ENCODE assay signal across 1 cellular context in the genomic region with DNA sequence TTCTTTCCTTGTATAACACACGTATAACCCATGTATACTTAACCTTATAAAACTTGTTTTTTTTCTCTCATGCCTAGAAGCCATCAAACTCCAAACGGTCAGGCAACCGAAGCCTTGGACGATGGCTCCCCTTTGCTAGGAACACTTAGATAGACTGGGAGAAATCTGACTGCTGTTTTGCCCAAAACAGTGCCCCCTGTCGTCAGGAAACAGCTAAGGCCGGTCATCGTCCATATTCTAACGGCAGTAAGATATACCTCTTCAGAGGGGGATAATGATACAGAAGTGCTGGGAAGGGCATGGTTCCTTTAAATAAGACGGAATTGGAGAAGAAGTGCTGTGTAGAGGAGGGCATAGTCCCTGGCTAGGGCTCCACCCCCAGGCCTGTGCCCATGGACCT.
A peak's percentile ranks its signal among the peaks of the same experiment; 100 is the strongest.
TF ChIP-seq lines count a peak whose summit lies in the region.

No MANE protein-coding gene starts in this region.

TF ChIP-seq in K562, 482 proteins besides CTCF, POLR2A, EP300 and RAD21 (continued from another document):
- TF ChIP-seq ZNF316 (IDR thresholded peaks at IDR 0.05) (no peak), KDM2B (CRISPR knock-in tag; IDR thresholded peaks at IDR 0.05) (no peak), NEUROD1 (IDR thresholded peaks at IDR 0.05; ENCODE audit: borderline replicate concordance, low read depth, low read length, partially characterized antibody) (no peak), TEAD1 (CRISPR knock-in tag; IDR thresholded peaks at IDR 0.05) (no peak), YBX1 (IDR thresholded peaks at IDR 0.05) (no peak), CREB1 (IDR thresholded peaks at IDR 0.05) (no peak), CREB1 (CRISPR knock-in tag; IDR thresholded peaks at IDR 0.05) (no peak), ZNF551 (CRISPR knock-in tag; IDR thresholded peaks at IDR 0.05) (no peak)
- TF ChIP-seq, protein P1, sequence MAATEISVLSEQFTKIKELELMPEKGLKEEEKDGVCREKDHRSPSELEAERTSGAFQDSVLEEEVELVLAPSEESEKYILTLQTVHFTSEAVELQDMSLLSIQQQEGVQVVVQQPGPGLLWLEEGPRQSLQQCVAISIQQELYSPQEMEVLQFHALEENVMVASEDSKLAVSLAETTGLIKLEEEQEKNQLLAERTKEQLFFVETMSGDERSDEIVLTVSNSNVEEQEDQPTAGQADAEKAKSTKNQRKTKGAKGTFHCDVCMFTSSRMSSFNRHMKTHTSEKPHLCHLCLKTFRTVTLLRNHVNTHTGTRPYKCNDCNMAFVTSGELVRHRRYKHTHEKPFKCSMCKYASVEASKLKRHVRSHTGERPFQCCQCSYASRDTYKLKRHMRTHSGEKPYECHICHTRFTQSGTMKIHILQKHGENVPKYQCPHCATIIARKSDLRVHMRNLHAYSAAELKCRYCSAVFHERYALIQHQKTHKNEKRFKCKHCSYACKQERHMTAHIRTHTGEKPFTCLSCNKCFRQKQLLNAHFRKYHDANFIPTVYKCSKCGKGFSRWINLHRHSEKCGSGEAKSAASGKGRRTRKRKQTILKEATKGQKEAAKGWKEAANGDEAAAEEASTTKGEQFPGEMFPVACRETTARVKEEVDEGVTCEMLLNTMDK (IDR thresholded peaks at IDR 0.05; ENCODE audit: borderline replicate concordance, insufficient read depth, low read depth, low read length, poor library complexity, severe bottlenecking), result peak; percentile 2
TF ChIP-seq in K562: peak in this region for 2.
